ENCODE assay signal across 2 cellular contexts in genomic region chr4:185109736-185110135, GRCh38.
TF ChIP-seq lines count a peak whose summit lies in the region.

No MANE protein-coding gene starts in this region.

TF ChIP-seq in HCT116, 20 proteins besides CTCF, POLR2A, EP300 and RAD21 (continued from another document):
- TF ChIP-seq CBX3 (IDR thresholded peaks at IDR 0.05; ENCODE audit: low read depth) (no peak), ZBTB33 (IDR thresholded peaks at IDR 0.05; ENCODE audit: extremely low read depth, insufficient replicate concordance, low read length) (no peak), REST (IDR thresholded peaks at IDR 0.05; ENCODE audit: low read depth) (no peak), CEBPB (IDR thresholded peaks at IDR 0.05; ENCODE audit: low read depth) (no peak), EZH2phosphoT487 (IDR thresholded peaks at IDR 0.05; ENCODE audit: borderline replicate concordance) (no peak), FOSL1 (IDR thresholded peaks at IDR 0.05; ENCODE audit: low read depth) (no peak), SRF (IDR thresholded peaks at IDR 0.05; ENCODE audit: low read depth) (no peak), SIN3A (IDR thresholded peaks at IDR 0.05; ENCODE audit: low read depth) (no peak), ZFX (IDR thresholded peaks at IDR 0.05) (no peak), MAX (IDR thresholded peaks at IDR 0.05) (no peak), JUND (IDR thresholded peaks at IDR 0.05) (no peak), YY1 (IDR thresholded peaks at IDR 0.05; ENCODE audit: extremely low read depth, insufficient replicate concordance, low read depth, low read length) (no peak), EZH2 (IDR thresholded peaks at IDR 0.05) (no peak), POLR2AphosphoS5 (IDR thresholded peaks at IDR 0.05; ENCODE audit: low read depth, low read length) (no peak), TCF7L2 (IDR thresholded peaks at IDR 0.05; ENCODE audit: borderline replicate concordance, extremely low read depth, insufficient read depth, insufficient read length) (no peak), ZNF274 (IDR thresholded peaks at IDR 0.05; ENCODE audit: low read depth, low read length) (no peak), ELF1 (IDR thresholded peaks at IDR 0.05; ENCODE audit: borderline replicate concordance, low read depth) (no peak)

TF ChIP-seq in WTC11, 78 proteins besides CTCF, POLR2A, EP300 and RAD21 (continued from another document):
- TF ChIP-seq RELA (CRISPR knock-in tag; IDR thresholded peaks at IDR 0.05; ENCODE audit: borderline replicate concordance) (no peak), SP1 (CRISPR knock-in tag; conservative IDR thresholded peaks at IDR 0.05) (no peak), E2F1 (CRISPR knock-in tag; IDR thresholded peaks at IDR 0.05) (no peak), IRF1 (CRISPR knock-in tag; IDR thresholded peaks at IDR 0.05) (no peak), ATF2 (CRISPR knock-in tag; IDR thresholded peaks at IDR 0.05; ENCODE audit: borderline replicate concordance, low read depth) (no peak), ZNF281 (CRISPR knock-in tag; IDR thresholded peaks at IDR 0.05) (no peak), GABPB1 (CRISPR knock-in tag; IDR thresholded peaks at IDR 0.05) (no peak), NFATC4 (CRISPR knock-in tag; IDR thresholded peaks at IDR 0.05) (no peak), ZNF317 (CRISPR knock-in tag; IDR thresholded peaks at IDR 0.05; ENCODE audit: borderline replicate concordance, low read depth) (no peak)
